Comparison of ENCODE assay signal across 10 cellular contexts in genomic region chr11:130389315-130389935, GRCh38. TPM values are rescaled to one million over a fixed set of nuclear protein-coding genes. Genes with fewer than 3 reads are reported as not detected.
DNase-seq lines count a peak whose midpoint lies in the region; ATAC-seq and TF ChIP-seq lines count a peak whose summit lies in the region.
"Had no signal": no experiment of that assay in that cellular context is flagged by ENCODE, and none has a peak within 500 bp of the region (broad histone marks: within the 10 kb centered on the region; RNA-seq: fewer than 3 reads in every experiment).

No MANE protein-coding gene starts in this region.

- ATAC-seq in natural killer cell treated with Interleukin-12 subunit alpha and Interleukin-12 subunit beta and Interleukin-15 and Interleukin-18, amount 100 ng/mL, for 72 hours = peak; percentile 38 to 48

- DNase-seq in CD4-positive, alpha-beta memory T cell = peak in 4 of 5 donors; percentile 4 to 48 (median 18)
- DNase-seq in Peyer's patch (peak in 2 of 3 donors; percentile 63 to 76), dorsolateral prefrontal cortex (peak in 2 of 10 donors; percentile 25 to 38), epidermal melanocyte (ENCODE audit: insufficient read length, low spot score) (no peak), MCF 10A (ENCODE audit: unreplicated experiment) (no peak), nephron progenitor cell (no peak)
- no peak for DNase-seq in natural killer cell treated with Interleukin-12 subunit alpha and Interleukin-12 subunit beta and Interleukin-15 and Interleukin-18, amount 100 ng/mL, for 72 hours (ENCODE audit: low spot score)
- DNase-seq in activated CD4-positive, CD25-positive, alpha-beta regulatory T cell treated with anti-CD3 and anti-CD28 coated beads, Interleukin-2, amount 50 U/mL, for 72 hours = no peak
- DNase-seq: RPMI8226 had no signal

- H3K9me3 Mint-ChIP-seq in CD4-positive, alpha-beta memory T cell = no peaks in the 10 kb centered on the region
- no peaks in the 10 kb centered on the region for H3K9me3 Mint-ChIP-seq in natural killer cell treated with Interleukin-12 subunit alpha and Interleukin-12 subunit beta and Interleukin-15 and Interleukin-18, amount 100 ng/mL, for 72 hours
- H3K9me3 Mint-ChIP-seq in MCF 10A (ENCODE audit: unreplicated experiment) (no peaks in the 10 kb centered on the region), nephron progenitor cell (no peaks in the 10 kb centered on the region)

- no peaks in the 10 kb centered on the region for H3K36me3 ChIP-seq in CD4-positive, alpha-beta memory T cell (ENCODE audit: insufficient read depth, low read length)
- H3K36me3 ChIP-seq in Peyer's patch = no peaks in the 10 kb centered on the region
- H3K36me3 ChIP-seq: ascending aorta had no signal

- TF ChIP-seq CTCF in Peyer's patch (IDR thresholded peaks at IDR 0.05) = no peak
- no peak for TF ChIP-seq CTCF in dorsolateral prefrontal cortex (IDR thresholded peaks at IDR 0.05 in 54 of 56, conservative IDR thresholded peaks at IDR 0.05 in 2 of 56; ENCODE audit: low read depth in 1 of 56, partially characterized antibody in 56 of 56)
- no peak for TF ChIP-seq CTCF in MCF 10A (IDR thresholded peaks at IDR 0.05; ENCODE audit: unreplicated experiment)
- TF ChIP-seq CTCF in nephron progenitor cell (IDR thresholded peaks at IDR 0.05) = no peak

- POLR2A ChIA-PET in CD4-positive, alpha-beta memory T cell (lab: Charles Lee; ENCODE audit: partially characterized antibody) = no interaction called here
- POLR2A ChIA-PET in MCF 10A (lab: Yijun Ruan, JAX) = interaction anchor here (0.8 kb wide), 1 partner anchor 78 kb away, joined by 3 read pairs; no protein-coding TSS in a partner anchor

- intact Hi-C loops in CD4-positive, alpha-beta memory T cell (cut with micrococcal nuclease) = loop anchor here (1.0 kb wide), 1 partner anchor 75 kb away; the partner anchor contains the start of gene ZBTB44
- intact Hi-C loops in dorsolateral prefrontal cortex (cut with DNase I) = loop anchor here (5.0 to 10.0 kb wide), 5 partner anchors 38 to 315 kb away; partner anchors contain the start of genes ADAMTS8 (in 1 of the 2) and ZBTB44 (in 1 of the 2)
- intact Hi-C loops in MCF 10A (cut with micrococcal nuclease) = no loop called here

- CTCF ChIA-PET in CD4-positive, alpha-beta memory T cell (lab: Charles Lee; ENCODE audit: partially characterized antibody) = interaction anchor here (1.3 to 2.8 kb wide), 2 partner anchors 44 to 177 kb away, joined by 4 to 10 read pairs; no protein-coding TSS in a partner anchor
- CTCF ChIA-PET in MCF 10A (lab: Yijun Ruan, JAX) = interaction anchor here (0.6 to 2.4 kb wide), 10 partner anchors 8 to 473 kb away, joined by 3 to 12 read pairs (median 4); no protein-coding TSS in a partner anchor

- peak overlapping the region; percentile 73 to 87 (median 80) for H3K4me3 Mint-ChIP-seq in CD4-positive, alpha-beta memory T cell
- H3K4me3 Mint-ChIP-seq in natural killer cell treated with Interleukin-12 subunit alpha and Interleukin-12 subunit beta and Interleukin-15 and Interleukin-18, amount 100 ng/mL, for 72 hours = peak overlapping the region; percentile 71
- H3K4me3 Mint-ChIP-seq in MCF 10A (ENCODE audit: unreplicated experiment) = no peak overlapping the region
- no peak overlapping the region for H3K4me3 Mint-ChIP-seq in nephron progenitor cell

- no peaks in the 10 kb centered on the region for H3K9me3 ChIP-seq in CD4-positive, alpha-beta memory T cell (ENCODE audit: control insufficient read depth in 1 of 2, low read length in 2 of 2)
- H3K9me3 ChIP-seq in Peyer's patch = no peaks in the 10 kb centered on the region
- H3K9me3 ChIP-seq: ascending aorta had no signal

- no peaks in the 10 kb centered on the region for H3K27me3 ChIP-seq in CD4-positive, alpha-beta memory T cell (ENCODE audit: insufficient read depth, low read length)
- no peaks in the 10 kb centered on the region for H3K27me3 ChIP-seq in Peyer's patch
- no peaks in the 10 kb centered on the region for H3K27me3 ChIP-seq in dorsolateral prefrontal cortex
- H3K27me3 ChIP-seq: ascending aorta had no signal

- peaks cover 17% of the 10 kb centered on the region for H3K4me1 ChIP-seq in CD4-positive, alpha-beta memory T cell (ENCODE audit: insufficient read depth, low read length)
- peaks cover 0 to 17% (median 0%) of the 10 kb centered on the region in 4 donors for H3K4me1 ChIP-seq in Peyer's patch

- H3K4me1 Mint-ChIP-seq in CD4-positive, alpha-beta memory T cell = peaks cover 14 to 31% (median 25%) of the 10 kb centered on the region in 4 donors
- peaks cover 33 to 43% of the 10 kb centered on the region in 2 donors for H3K4me1 Mint-ChIP-seq in natural killer cell treated with Interleukin-12 subunit alpha and Interleukin-12 subunit beta and Interleukin-15 and Interleukin-18, amount 100 ng/mL, for 72 hours (ENCODE audit: low read depth in 2 of 2)
- H3K4me1 Mint-ChIP-seq in MCF 10A (ENCODE audit: insufficient read depth, unreplicated experiment) (peaks cover 15% of the 10 kb centered on the region), nephron progenitor cell (peaks cover 45% of the 10 kb centered on the region)

- H3K27me3 Mint-ChIP-seq in CD4-positive, alpha-beta memory T cell = no peaks in the 10 kb centered on the region
- no peaks in the 10 kb centered on the region for H3K27me3 Mint-ChIP-seq in natural killer cell treated with Interleukin-12 subunit alpha and Interleukin-12 subunit beta and Interleukin-15 and Interleukin-18, amount 100 ng/mL, for 72 hours
- peaks cover 35% of the 10 kb centered on the region for H3K27me3 Mint-ChIP-seq in MCF 10A (ENCODE audit: insufficient read depth, unreplicated experiment)
- peaks cover 31% of the 10 kb centered on the region for H3K27me3 Mint-ChIP-seq in nephron progenitor cell (ENCODE audit: low read depth, poor library complexity)

- H3K36me3 Mint-ChIP-seq in CD4-positive, alpha-beta memory T cell = no peaks in the 10 kb centered on the region
- no peaks in the 10 kb centered on the region for H3K36me3 Mint-ChIP-seq in natural killer cell treated with Interleukin-12 subunit alpha and Interleukin-12 subunit beta and Interleukin-15 and Interleukin-18, amount 100 ng/mL, for 72 hours
- no peaks in the 10 kb centered on the region for H3K36me3 Mint-ChIP-seq in MCF 10A (ENCODE audit: insufficient read depth, unreplicated experiment)
- H3K36me3 Mint-ChIP-seq in nephron progenitor cell (ENCODE audit: low read depth) = no peaks in the 10 kb centered on the region

- no peak overlapping the region for H3K27ac ChIP-seq in CD4-positive, alpha-beta memory T cell (ENCODE audit: low read depth, low read length)
- H3K27ac ChIP-seq in Peyer's patch (peak overlapping the region in 2 of 4 donors; percentile 6 to 60), dorsolateral prefrontal cortex (peak overlapping the region in 46 of 59 donors; percentile 0 to 76 (median 44))
- H3K27ac ChIP-seq: ascending aorta had no signal

- H3K4me3 ChIP-seq in CD4-positive, alpha-beta memory T cell (ENCODE audit: low read length in 2 of 2) = no peak overlapping the region
- H3K4me3 ChIP-seq in Peyer's patch (peak overlapping the region in 2 of 4 donors; percentile 3 to 8), dorsolateral prefrontal cortex (peak overlapping the region in 7 of 59 donors; percentile 0 to 15 (median 8))
- H3K4me3 ChIP-seq: ascending aorta had no signal

- no peak for TF ChIP-seq POLR2A in Peyer's patch (IDR thresholded peaks at IDR 0.05)

- BruUV-seq in MCF 10A (replicated peaks; lab: Mats Ljungman, UMichigan) = no TSS peak

- H3K27ac Mint-ChIP-seq in CD4-positive, alpha-beta memory T cell = peak overlapping the region in 6 of 7 donors; percentile 14 to 89 (median 42)
- H3K27ac Mint-ChIP-seq in natural killer cell treated with Interleukin-12 subunit alpha and Interleukin-12 subunit beta and Interleukin-15 and Interleukin-18, amount 100 ng/mL, for 72 hours = peak overlapping the region; percentile 38 to 50
- H3K27ac Mint-ChIP-seq in MCF 10A (ENCODE audit: low read depth, unreplicated experiment) (no peak overlapping the region), nephron progenitor cell (no peak overlapping the region)

RNA-seq across cellular contexts. Expression of gene ADAMTS8, which starts 39.0 kb away (rescaled TPM):
- not detected for total RNA-seq in CD4-positive, alpha-beta memory T cell
- polyA plus RNA-seq in CD4-positive, alpha-beta memory T cell = not detected
- total RNA-seq in Peyer's patch = 1 to 10 TPM in 1 of 4 donors, under 1 TPM in 1, not detected in 2; 0.85 to 1.7 TPM
- 10 to 100 TPM in 98 of 120 experiments, 1 to 10 TPM in 22; 6.8 to 26.1 (median 12.6) TPM for total RNA-seq in dorsolateral prefrontal cortex
- not detected for total RNA-seq in natural killer cell treated with Interleukin-12 subunit alpha and Interleukin-12 subunit beta and Interleukin-15 and Interleukin-18, amount 100 ng/mL, for 72 hours
- not detected in 2 replicates for total RNA-seq in MCF 10A (2022)

RNA-seq across cellular contexts. Expression of gene ADAMTS15, which starts 59.0 kb away (rescaled TPM):
- not detected for total RNA-seq in CD4-positive, alpha-beta memory T cell
- not detected for polyA plus RNA-seq in CD4-positive, alpha-beta memory T cell
- total RNA-seq in Peyer's patch (1 to 10 TPM in 3 of 4 donors, under 1 TPM in 1; 0.53 to 5.8 (median 2.6) TPM), dorsolateral prefrontal cortex (1 to 10 TPM in 27 of 120 experiments, under 1 TPM in 93; 0.21 to 2.5 (median 0.65) TPM), MCF 10A (2022) (0.54 and 0.70 TPM in 2 replicates)
- not detected for total RNA-seq in natural killer cell treated with Interleukin-12 subunit alpha and Interleukin-12 subunit beta and Interleukin-15 and Interleukin-18, amount 100 ng/mL, for 72 hours

Comparison
In these comparisons a context has a peak if more than half of its experiments do, and no peak if none do; other contexts are left out.
1. DNase-seq: peak in CD4-positive, alpha-beta memory T cell (4 of 5) and Peyer's patch (2 of 3); none in natural killer cell treated with Interleukin-12 subunit alpha and Interleukin-12 subunit beta and Interleukin-15 and Interleukin-18, amount 100 ng/mL, for 72 hours (single experiment), epidermal melanocyte (single experiment), MCF 10A (single experiment), activated CD4-positive, CD25-positive, alpha-beta regulatory T cell treated with anti-CD3 and anti-CD28 coated beads, Interleukin-2, amount 50 U/mL, for 72 hours (single experiment) and nephron progenitor cell (single experiment).
2. H3K27ac Mint-ChIP-seq: peak in CD4-positive, alpha-beta memory T cell (6 of 7) and natural killer cell treated with Interleukin-12 subunit alpha and Interleukin-12 subunit beta and Interleukin-15 and Interleukin-18, amount 100 ng/mL, for 72 hours (2 of 2); none in MCF 10A (single experiment) and nephron progenitor cell (single experiment).
3. H3K4me3 Mint-ChIP-seq: peak in CD4-positive, alpha-beta memory T cell (8 of 8) and natural killer cell treated with Interleukin-12 subunit alpha and Interleukin-12 subunit beta and Interleukin-15 and Interleukin-18, amount 100 ng/mL, for 72 hours (single experiment); none in MCF 10A (single experiment) and nephron progenitor cell (single experiment).